8 cellular contexts compared by ENCODE assay signal in genomic region chr20:50346372-50347347, GRCh38.
DNase-seq lines count a peak whose midpoint lies in the region; ATAC-seq and TF ChIP-seq lines count a peak whose summit lies in the region.

No MANE protein-coding gene starts in this region.

- H3K36me3 Mint-ChIP-seq in dendritic cell treated with granulocyte-macrophage colony-stimulating factor and Interleukin-4, amounts not matched to agents 40 ng/mL and 50 ng/mL, for 4 days (ENCODE audit: low read depth) = no peaks in the 10 kb centered on the region

- peaks cover 9% of the 10 kb centered on the region for H3K27me3 Mint-ChIP-seq in dendritic cell treated with granulocyte-macrophage colony-stimulating factor and Interleukin-4, amounts not matched to agents 40 ng/mL and 50 ng/mL, for 4 days

- ATAC-seq in GM21723 (IDR thresholded peaks at IDR 0.05; ENCODE audit: unreplicated experiment) = no peak
- no peak for ATAC-seq in GM18517 (IDR thresholded peaks at IDR 0.05; ENCODE audit: unreplicated experiment)

- H3K4me3 Mint-ChIP-seq in dendritic cell treated with granulocyte-macrophage colony-stimulating factor and Interleukin-4, amounts not matched to agents 40 ng/mL and 50 ng/mL, for 4 days = peak overlapping the region; percentile 10

- H3K27ac Mint-ChIP-seq in dendritic cell treated with granulocyte-macrophage colony-stimulating factor and Interleukin-4, amounts not matched to agents 40 ng/mL and 50 ng/mL, for 4 days = peak overlapping the region; percentile 86

- no peaks in the 10 kb centered on the region for H3K9me3 Mint-ChIP-seq in dendritic cell treated with granulocyte-macrophage colony-stimulating factor and Interleukin-4, amounts not matched to agents 40 ng/mL and 50 ng/mL, for 4 days

- peaks cover 78% of the 10 kb centered on the region for H3K4me1 Mint-ChIP-seq in dendritic cell treated with granulocyte-macrophage colony-stimulating factor and Interleukin-4, amounts not matched to agents 40 ng/mL and 50 ng/mL, for 4 days (ENCODE audit: low read depth)

- intact Hi-C loops in dendritic cell treated with granulocyte-macrophage colony-stimulating factor and Interleukin-4, amounts not matched to agents 40 ng/mL and 50 ng/mL, for 4 days (cut with micrococcal nuclease) = loop anchor here (5.0 to 10.0 kb wide), 2 partner anchors 39 to 72 kb away; no protein-coding TSS in a partner anchor

- no peak for TF ChIP-seq CTCF in GM20000 (IDR thresholded peaks at IDR 0.05; ENCODE audit: extremely low read depth, missing control alignments)

- DNase-seq in NCI-H748 (lab: John Stamatoyannopoulos, UW; ENCODE audit: unreplicated experiment) (peak; percentile 27), NCI-H748 treated with DMSO at 0.1 percent for 48 hours (lab: John Stamatoyannopoulos, UW) (no peak), NOMO-1 treated with dmso at 0.1 percent for 144 hours (lab: John Stamatoyannopoulos, UW; ENCODE audit: unreplicated experiment) (peak; percentile 6), midbrain (lab: John Stamatoyannopoulos, UW) (peak; percentile 51), GM20000 (ENCODE audit: low spot score) (no peak)

Comparison
In these comparisons a context has a peak if more than half of its experiments do, and no peak if none do; other contexts are left out.
1. DNase-seq: peak in NCI-H748 (single experiment), NOMO-1 treated with dmso at 0.1 percent for 144 hours (single experiment) and midbrain (single experiment); none in NCI-H748 treated with DMSO at 0.1 percent for 48 hours (single experiment) and GM20000 (single experiment).